10 cellular contexts compared by ENCODE assay signal in the genomic region with DNA sequence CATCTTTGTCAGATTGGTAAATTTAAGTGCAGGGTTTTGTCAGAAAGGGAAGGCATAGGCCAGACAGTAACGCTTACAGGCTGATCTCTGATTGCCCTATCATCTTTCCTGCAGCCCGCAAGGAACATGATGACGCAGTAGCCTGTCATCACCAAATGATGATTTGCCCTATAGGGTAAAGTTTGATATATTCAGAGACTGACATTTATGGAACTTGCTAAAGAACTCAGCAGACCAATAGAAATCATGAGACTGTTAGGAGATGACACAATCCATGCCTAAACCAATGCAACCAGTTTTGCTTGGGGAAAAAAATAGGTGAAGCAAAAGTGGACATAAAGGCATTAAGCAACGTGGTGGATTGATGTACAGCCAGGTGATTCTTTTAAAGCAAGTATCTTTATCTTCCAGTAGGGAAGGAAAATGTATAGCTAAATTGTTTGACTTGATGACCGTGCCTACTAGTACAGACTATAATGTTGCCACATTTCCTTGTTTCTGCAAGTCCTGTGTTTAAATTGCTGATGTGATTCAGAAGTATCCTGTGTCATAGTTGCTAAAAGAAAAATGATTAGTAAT. TPM values are rescaled to one million over a fixed set of nuclear protein-coding genes. Genes with fewer than 3 reads are reported as not detected.
DNase-seq lines count a peak whose midpoint lies in the region; ATAC-seq and TF ChIP-seq lines count a peak whose summit lies in the region.
"Had no signal": no experiment of that assay in that cellular context is flagged by ENCODE, and none has a peak within 500 bp of the region (broad histone marks: within the 10 kb centered on the region; RNA-seq: fewer than 3 reads in every experiment).

No MANE protein-coding gene starts in this region.

- no peak overlapping the region for H3K4me3 ChIP-seq in CD8-positive, alpha-beta T cell (ENCODE audit: low read depth, low read length)
- H3K4me3 ChIP-seq in IMR-90 (ENCODE audit: insufficient read depth, low read depth, low read length) (peak overlapping the region; percentile 9; the same call in 1 of the 2 replicates), H7 (ENCODE audit: insufficient read depth, low read depth, low read length) (no peak overlapping the region), thyroid gland (replicated peaks in 1 of 3) (no peak overlapping the region)
- H3K4me3 ChIP-seq: lung had no signal

- H3K4me1 Mint-ChIP-seq in CD8-positive, alpha-beta T cell (ENCODE audit: low read depth) = peaks cover 75% of the 10 kb centered on the region
- H3K4me1 Mint-ChIP-seq in activated naive CD8-positive, alpha-beta T cell treated with anti-CD3 and anti-CD28 coated beads, Interleukin-2, amount 50 U/mL, for 24 hours = peaks cover 66% of the 10 kb centered on the region
- peaks cover 45% of the 10 kb centered on the region for H3K4me1 Mint-ChIP-seq in memory B cell

- no peaks in the 10 kb centered on the region for H3K27me3 Mint-ChIP-seq in CD8-positive, alpha-beta T cell (ENCODE audit: low read depth)
- H3K27me3 Mint-ChIP-seq in activated naive CD8-positive, alpha-beta T cell treated with anti-CD3 and anti-CD28 coated beads, Interleukin-2, amount 50 U/mL, for 24 hours = no peaks in the 10 kb centered on the region
- H3K27me3 Mint-ChIP-seq in memory B cell = no peaks in the 10 kb centered on the region

- no peak for TF ChIP-seq CTCF in CD8-positive, alpha-beta T cell (IDR thresholded peaks at IDR 0.05)
- no peak for TF ChIP-seq CTCF in IMR-90 (conservative IDR thresholded peaks at IDR 0.05; ENCODE audit: low read depth, low read length)
- no peak for TF ChIP-seq CTCF in thyroid gland (IDR thresholded peaks at IDR 0.05)

- H3K9me3 ChIP-seq in CD8-positive, alpha-beta T cell (ENCODE audit: low read length) = no peaks in the 10 kb centered on the region
- no peaks in the 10 kb centered on the region for H3K9me3 ChIP-seq in IMR-90 (ENCODE audit: control insufficient read depth, insufficient read depth, low read length)
- H3K9me3 ChIP-seq in thyroid gland = no peaks in the 10 kb centered on the region
- H3K9me3 ChIP-seq: adrenal gland had no signal

- H3K4me1 ChIP-seq in CD8-positive, alpha-beta T cell (ENCODE audit: insufficient read depth, low read length) = peaks cover 56% of the 10 kb centered on the region
- H3K4me1 ChIP-seq in IMR-90 (ENCODE audit: control insufficient read depth, insufficient read depth, low read length) (peaks cover 5% of the 10 kb centered on the region; the same call in 1 of the 2 replicates), thyroid gland (peaks cover 26 to 29% of the 10 kb centered on the region in 2 donors)

- H3K14ac ChIP-seq in IMR-90 (replicated peaks; ENCODE audit: low read depth, low read length) = no peak overlapping the region

- H2BK5ac ChIP-seq in IMR-90 (ENCODE audit: low read depth, low read length, poor library complexity, severe bottlenecking) = no peak overlapping the region

- dilution Hi-C loops in IMR-90 (cut with HindIII; ENCODE audit: low sequenced_read_pairs, unreplicated experiment) = no loop called here

- H4K91ac ChIP-seq in IMR-90 (ENCODE audit: insufficient read depth, low read depth, low read length) = no peak overlapping the region

- H4K8ac ChIP-seq in IMR-90 (ENCODE audit: low read depth in 2 of 2, low read length in 2 of 2) = no peak overlapping the region

- no peak overlapping the region for H3K56ac ChIP-seq in IMR-90 (ENCODE audit: extremely low read depth, insufficient read depth, low read length)

- H2AK5ac ChIP-seq in IMR-90 (ENCODE audit: low read depth, low read length) = no peak overlapping the region

- intact Hi-C loops in CD8-positive, alpha-beta T cell (cut with DNase I, micrococcal nuclease) = loop anchor here (1.0 to 10.0 kb wide), 8 partner anchors 195 to 1667 kb away; partner anchors contain the start of genes MAN1A1 (in 2 of the 2), MCM9 (in 2 of the 2), ASF1A (in 1 of the 2) and DCBLD1 (in 1 of the 2)
- intact Hi-C loops in IMR-90 (cut with micrococcal nuclease) (no loop called here), thyroid gland (cut with DNase I) (no loop called here)

- WGBS in IMR-90 (ENCODE audit: extremely low coverage in 2 of 2, insufficient read length in 1 of 2), 2 experiments = no CpG with 5 or more reads among the region's 5 CpGs
- WGBS in thyroid gland, 2 donors = 72 to 82% methylated on average over 5 of the region's 5 CpGs

- H3K36me3 ChIP-seq in CD8-positive, alpha-beta T cell (ENCODE audit: insufficient read depth, low read length) = no peaks in the 10 kb centered on the region
- no peaks in the 10 kb centered on the region; the same call in 1 of the 2 replicates for H3K36me3 ChIP-seq in IMR-90 (ENCODE audit: control insufficient read depth, insufficient read depth, low read length)
- H3K36me3 ChIP-seq in H7 (replicated peaks; ENCODE audit: control insufficient read depth, insufficient read depth, low read length) = no peaks in the 10 kb centered on the region
- no peaks in the 10 kb centered on the region for H3K36me3 ChIP-seq in thyroid gland
- H3K36me3 ChIP-seq: adrenal gland had no signal

- H2BK120ac ChIP-seq in IMR-90 (ENCODE audit: low read depth, low read length) = no peak overlapping the region

- H3K4ac ChIP-seq in IMR-90 (ENCODE audit: low read depth, low read length) = no peak overlapping the region

- no peaks in the 10 kb centered on the region for H3K9me3 Mint-ChIP-seq in CD8-positive, alpha-beta T cell
- H3K9me3 Mint-ChIP-seq in activated naive CD8-positive, alpha-beta T cell treated with anti-CD3 and anti-CD28 coated beads, Interleukin-2, amount 50 U/mL, for 24 hours = no peaks in the 10 kb centered on the region
- no peaks in the 10 kb centered on the region for H3K9me3 Mint-ChIP-seq in memory B cell

- TF ChIP-seq POLR2A in IMR-90 (IDR thresholded peaks at IDR 0.05; ENCODE audit: low read depth, low read length) = no peak
- no peak for TF ChIP-seq POLR2A in thyroid gland (IDR thresholded peaks at IDR 0.05)

- H3K4me3 Mint-ChIP-seq in CD8-positive, alpha-beta T cell = peak overlapping the region; percentile 86
- peak overlapping the region; percentile 82 for H3K4me3 Mint-ChIP-seq in activated naive CD8-positive, alpha-beta T cell treated with anti-CD3 and anti-CD28 coated beads, Interleukin-2, amount 50 U/mL, for 24 hours
- no peak overlapping the region for H3K4me3 Mint-ChIP-seq in memory B cell

- H3K27ac Mint-ChIP-seq in CD8-positive, alpha-beta T cell = peak overlapping the region; percentile 83
- peak overlapping the region; percentile 76 for H3K27ac Mint-ChIP-seq in activated naive CD8-positive, alpha-beta T cell treated with anti-CD3 and anti-CD28 coated beads, Interleukin-2, amount 50 U/mL, for 24 hours
- H3K27ac Mint-ChIP-seq in memory B cell = peak overlapping the region; percentile 91

- DNase-seq in CD8-positive, alpha-beta T cell = peak in 1 of 7 experiments; percentile 46
- peak; percentile 44 for DNase-seq in IMR-90
- peak; percentile 10 for DNase-seq in activated naive CD8-positive, alpha-beta T cell treated with anti-CD3 and anti-CD28 coated beads, Interleukin-2, amount 50 U/mL, for 24 hours
- no peak for DNase-seq in memory B cell (ENCODE audit: low spot score in 2 of 2)
- DNase-seq in H7 = no peak
- no peak for DNase-seq in NCI-H82 (lab: John Stamatoyannopoulos, UW)
- DNase-seq in thyroid gland = no peak
- DNase-seq: adrenal gland had no signal

- H3K18ac ChIP-seq in IMR-90 (ENCODE audit: low read depth, low read length) = no peak overlapping the region

- no peak overlapping the region for H2AFZ ChIP-seq in IMR-90 (replicated peaks; ENCODE audit: low read length, poor library complexity)

- BruUV-seq in IMR-90 (replicated peaks; lab: Mats Ljungman, UMichigan) = no TSS peak

- no peak overlapping the region for H3K23ac ChIP-seq in IMR-90 (ENCODE audit: low read depth, low read length)

- no peak overlapping the region for H2AK9ac ChIP-seq in IMR-90 (replicated peaks; ENCODE audit: low read depth, low read length, poor library complexity)

- H4K5ac ChIP-seq in IMR-90 (ENCODE audit: low read depth, low read length) = no peak overlapping the region

- H2BK20ac ChIP-seq in IMR-90 (ENCODE audit: low read depth, low read length) = no peak overlapping the region

- POLR2A ChIA-PET in CD8-positive, alpha-beta T cell (lab: Charles Lee) = no interaction called here
- POLR2A ChIA-PET in IMR-90 (lab: Charles Lee; ENCODE audit: unreplicated experiment) = interaction anchor here (0.6 kb wide), 1 partner anchor 47 kb away, joined by 3 read pairs; no protein-coding TSS in a partner anchor

- H3K9me1 ChIP-seq in IMR-90 (ENCODE audit: insufficient read depth, low read length) = peaks cover 7% of the 10 kb centered on the region; the same call in 1 of the 2 replicates

- no peak for ATAC-seq in CD8-positive, alpha-beta T cell
- ATAC-seq in IMR-90 (ENCODE audit: low read depth) = no peak
- ATAC-seq in activated naive CD8-positive, alpha-beta T cell treated with anti-CD3 and anti-CD28 coated beads, Interleukin-2, amount 50 U/mL, for 24 hours = peak; percentile 47
- no peak for ATAC-seq in memory B cell (ENCODE audit: low read depth)
- no peak for ATAC-seq in HG03520 (IDR thresholded peaks at IDR 0.05; ENCODE audit: unreplicated experiment)

- H3K9ac ChIP-seq in IMR-90 (ENCODE audit: low read depth, low read length) = 0 out of 2 replicates have a peak overlapping the region, but pooled peaks have one; percentile 16

- TF ChIP-seq RAD21 in IMR-90 (IDR thresholded peaks at IDR 0.05; ENCODE audit: low read length) = no peak

- H3K4me2 ChIP-seq in IMR-90 (ENCODE audit: low read depth, low read length) = peak overlapping the region; percentile 94

- CTCF ChIA-PET in CD8-positive, alpha-beta T cell (lab: Charles Lee) = interaction anchor here (1.4 kb wide), 1 partner anchor 10 kb away, joined by 3 read pairs; no protein-coding TSS in a partner anchor
- CTCF ChIA-PET in IMR-90 (lab: Yijun Ruan, JAX) = no interaction called here

- H3K36me3 Mint-ChIP-seq in CD8-positive, alpha-beta T cell = peaks cover 34% of the 10 kb centered on the region
- peaks cover 39% of the 10 kb centered on the region for H3K36me3 Mint-ChIP-seq in activated naive CD8-positive, alpha-beta T cell treated with anti-CD3 and anti-CD28 coated beads, Interleukin-2, amount 50 U/mL, for 24 hours (ENCODE audit: low read depth)
- H3K36me3 Mint-ChIP-seq in memory B cell = peaks cover 2% of the 10 kb centered on the region

- H3K79me1 ChIP-seq in IMR-90 (ENCODE audit: low read depth in 1 of 2, low read length in 2 of 2) = peaks cover 7 to 43% of the 10 kb centered on the region in 2 experiments; a peak in 3 of 4 replicates

- H4K20me1 ChIP-seq in IMR-90 (ENCODE audit: insufficient read depth, low read length) = peaks cover 51% of the 10 kb centered on the region

- H3K27ac ChIP-seq in CD8-positive, alpha-beta T cell (ENCODE audit: low read depth, low read length) = no peak overlapping the region
- H3K27ac ChIP-seq in IMR-90 (ENCODE audit: insufficient read depth, low read length) (no peak overlapping the region), thyroid gland (no peak overlapping the region)
- H3K27ac ChIP-seq: adrenal gland had no signal

- in situ Hi-C loops in IMR-90 (cut with MboI; ENCODE audit: low sequenced_read_pairs) = no loop called here

- H2BK15ac ChIP-seq in IMR-90 (ENCODE audit: low read depth, low read length) = no peak overlapping the region

- H3K27me3 ChIP-seq in CD8-positive, alpha-beta T cell (ENCODE audit: insufficient read depth, low read length) = no peaks in the 10 kb centered on the region
- H3K27me3 ChIP-seq in IMR-90 (ENCODE audit: control insufficient read depth, insufficient read depth, low read length) = no peaks in the 10 kb centered on the region
- H3K27me3 ChIP-seq in H7 (ENCODE audit: control insufficient read depth, insufficient read depth, low read length) = no peaks in the 10 kb centered on the region
- no peaks in the 10 kb centered on the region for H3K27me3 ChIP-seq in thyroid gland
- H3K27me3 ChIP-seq: adrenal gland had no signal

RNA-seq across cellular contexts. Expression of gene NUS1, which starts 2.4 kb away (rescaled TPM):
- total RNA-seq in CD8-positive, alpha-beta T cell = 10 to 100 TPM; 28.3 to 29.0 TPM
- total RNA-seq in IMR-90 (2012; rRNA removed) = 11.8 and 26.1 TPM in 2 replicates
- polyA plus RNA-seq in IMR-90 (2012; rRNA removed) = 14.4 and 19.6 TPM in 2 replicates
- polyA plus RNA-seq in IMR-90 (2012; cell fraction: cytosol; rRNA removed) = 3.9 and 5.0 TPM in 2 replicates
- 1.5 and 6.7 TPM in 2 replicates for polyA plus RNA-seq in IMR-90 (2012; cell fraction: nucleus; rRNA removed; ENCODE audit: low replicate concordance)
- 23.7 and 30.0 TPM in 2 replicates for total RNA-seq in H7 (2014; rRNA removed; shearing (Covaris generic))
- total RNA-seq in thyroid gland = 10 to 100 TPM; 35.5 to 44.0 (median 41.4) TPM

Comparison
In these comparisons a context has a peak if more than half of its experiments do, and no peak if none do; other contexts are left out.
1. DNase-seq: peak in IMR-90 (single experiment) and activated naive CD8-positive, alpha-beta T cell treated with anti-CD3 and anti-CD28 coated beads, Interleukin-2, amount 50 U/mL, for 24 hours (single experiment); none in memory B cell (0 of 2), H7 (single experiment), NCI-H82 (single experiment) and thyroid gland (0 of 2).
2. intact Hi-C loops: an anchor here in CD8-positive, alpha-beta T cell (1.0 to 10.0 kb wide); none called in IMR-90 and thyroid gland.
3. Peak in every context shown above with its lines, with median percentiles within 50 percentile points of each other: H3K27ac Mint-ChIP-seq.